25 cellular contexts compared by ENCODE assay signal in genomic region chr12:76714415-76714814, GRCh38. TPM values are rescaled to one million over a fixed set of nuclear protein-coding genes. Genes with fewer than 3 reads are reported as not detected.
DNase-seq lines count a peak whose midpoint lies in the region; ATAC-seq, FAIRE-seq and TF ChIP-seq lines count a peak whose summit lies in the region.
"Had no signal": no experiment of that assay in that cellular context is flagged by ENCODE, and none has a peak within 500 bp of the region (broad histone marks: within the 10 kb centered on the region; RNA-seq: fewer than 3 reads in every experiment).

No MANE protein-coding gene starts in this region.

- ATAC-seq in HepG2 (no peak), right lobe of liver (no peak), K562 (no peak)
- ATAC-seq: A549; CD8-positive, alpha-beta T cell; GM12878 had no signal

- TF ChIP-seq POLR2A in HepG2 (IDR thresholded peaks at IDR 0.05; ENCODE audit: insufficient read depth in 1 of 2, low read depth in 2 of 2, low read length in 2 of 2) (no peak), right lobe of liver (IDR thresholded peaks at IDR 0.05) (no peak), K562 (conservative IDR thresholded peaks at IDR 0.05) (no peak)

- in situ Hi-C loops in HepG2 (cut with HindIII; ENCODE audit: extremely low pct_ligation_motif_present, low pct_unique_long_range_greater_than_20kb): no loop called here
- in situ Hi-C loops in K562 (cut with MboI): no loop called here

- H3K9me3 ChIP-seq in HepG2 (ENCODE audit: low read length) (no peaks in the 10 kb centered on the region), right lobe of liver (no peaks in the 10 kb centered on the region), HEK293 (ENCODE audit: control insufficient read depth, insufficient read depth, low read depth, low read length) (no peaks in the 10 kb centered on the region), K562 (replicated peaks; ENCODE audit: control insufficient read depth, insufficient read depth, low read depth, low read length) (no peaks in the 10 kb centered on the region)
- H3K9me3 ChIP-seq: A549; BLaER1 treated with 17β-estradiol and CSF1 and Interleukin-3, amounts not matched to agents 10 nM and 100 nM had no signal

- intact Hi-C loops in HepG2 (cut with micrococcal nuclease; ENCODE audit: unreplicated experiment): no loop called here
- intact Hi-C loops in right lobe of liver (cut with DNase I): no loop called here
- intact Hi-C loops in K562 (cut with micrococcal nuclease): no loop called here

- no peak overlapping the region for H3K4me3 ChIP-seq in HepG2 (replicated peaks in 1 of 3; ENCODE audit: insufficient read depth in 1 of 3, low read depth in 2 of 3, low read length in 3 of 3)
- H3K4me3 ChIP-seq in right lobe of liver: no peak overlapping the region
- no peak overlapping the region for H3K4me3 ChIP-seq in HEK293 (ENCODE audit: low read depth, low read length)
- no peak overlapping the region for H3K4me3 ChIP-seq in K562
- H3K4me3 ChIP-seq: A549; BLaER1 treated with 17β-estradiol and CSF1 and Interleukin-3, amounts not matched to agents 10 nM and 100 nM; GM12878 had no signal

- TF ChIP-seq CTCF in HepG2 (CRISPR knock-in tag; IDR thresholded peaks at IDR 0.05) (no peak), right lobe of liver (IDR thresholded peaks at IDR 0.05) (no peak), HEK293 (tag by site-specific recombination; IDR thresholded peaks at IDR 0.05) (no peak), K562 (IDR thresholded peaks at IDR 0.05 in 2 of 3, conservative IDR thresholded peaks at IDR 0.05 in 1 of 3; ENCODE audit: insufficient read depth in 2 of 3, low read depth in 1 of 3, low read length in 3 of 3) (no peak)

- H3K9ac ChIP-seq in HepG2 (ENCODE audit: insufficient read depth, low read depth, low read length): no peak overlapping the region
- no peak overlapping the region for H3K9ac ChIP-seq in K562 (ENCODE audit: insufficient read depth in 1 of 2, low read depth in 2 of 2, low read length in 2 of 2)
- H3K9ac ChIP-seq: BLaER1 treated with 17β-estradiol and CSF1 and Interleukin-3, amounts not matched to agents 10 nM and 100 nM had no signal

- DNase-seq in HepG2 (ENCODE audit: low spot score) (no peak), right lobe of liver (no peak), K562 (ENCODE audit: extremely low read depth in 1 of 4, low spot score in 3 of 4) (no peak), COLO668 (lab: John Stamatoyannopoulos, UW; ENCODE audit: unreplicated experiment) (no peak)
- no peak for DNase-seq in activated T-cell treated with anti-CD3 and anti-CD28 coated beads, Interleukin-2, amount 50 U/mL, for 24 hours
- DNase-seq: AML-193; CD4-positive, alpha-beta T cell; CD8-positive, alpha-beta T cell; COR-L47; DMS 273 treated with DMSO at 0.1 percent for 48 hours; DMS153; DMS53; DMS79; DND-41; EL; GDM1 had no signal

- no peaks in the 10 kb centered on the region for H3K79me2 ChIP-seq in HepG2 (ENCODE audit: insufficient read depth, low read length)
- H3K79me2 ChIP-seq in K562 (ENCODE audit: control insufficient read depth, insufficient read depth, low read length): no peaks in the 10 kb centered on the region

- H3K27me3 ChIP-seq in HepG2 (ENCODE audit: control insufficient read depth in 1 of 2, insufficient read depth in 2 of 2, low read length in 2 of 2) (no peaks in the 10 kb centered on the region), right lobe of liver (no peaks in the 10 kb centered on the region), K562 (ENCODE audit: control insufficient read depth in 2 of 2, insufficient read depth in 2 of 2, low read length in 2 of 2) (peaks cover 0 to 8% of the 10 kb centered on the region in 2 experiments; a peak in 1 of 5 replicates)
- H3K27me3 ChIP-seq: BLaER1 treated with 17β-estradiol and CSF1 and Interleukin-3, amounts not matched to agents 10 nM and 100 nM had no signal

- CTCF ChIA-PET in HepG2 (lab: Yijun Ruan, JAX; ENCODE audit: low intra/inter-chr PET ratio, low total read pairs) (no interaction called here), HEK293 (lab: Yijun Ruan, JAX) (interaction anchor here (0.6 kb wide), 1 partner anchor 26 kb away, joined by 3 read pairs; no protein-coding TSS in a partner anchor), K562 (lab: Yijun Ruan, JAX; ENCODE audit: low intra/inter-chr PET ratio) (no interaction called here)

- FAIRE-seq in HepG2 (lab: Jason Lieb, UNC) (no peak), K562 (lab: Jason Lieb, UNC) (peak; percentile 42)
- FAIRE-seq: A549, GM12878, GM12892, GM18507 had no signal

- H3K27ac ChIP-seq in HepG2 (ENCODE audit: extremely low read length, insufficient read depth, low read length) (no peak overlapping the region), right lobe of liver (no peak overlapping the region), HEK293 (ENCODE audit: extremely low read depth, low read depth, low read length) (no peak overlapping the region), K562 (ENCODE audit: extremely low read depth, low read depth, low read length) (no peak overlapping the region)
- H3K27ac ChIP-seq: 22Rv1; A549; BLaER1 treated with 17β-estradiol and CSF1 and Interleukin-3, amounts not matched to agents 10 nM and 100 nM; C4-2B had no signal

- POLR2A ChIA-PET in HepG2 (lab: Yijun Ruan, JAX): no interaction called here
- POLR2A ChIA-PET in HEK293 (lab: Yijun Ruan, JAX): interaction anchor here (0.8 kb wide), 1 partner anchor 49 kb away, joined by 3 read pairs; the partner anchor contains the start of gene ZDHHC17
- POLR2A ChIA-PET in K562 (lab: Yijun Ruan, JAX): no interaction called here

- H3K27me3 Mint-ChIP-seq in activated T-cell treated with anti-CD3 and anti-CD28 coated beads, Interleukin-2, amount 50 U/mL, for 24 hours: no peaks in the 10 kb centered on the region
- H3K27me3 Mint-ChIP-seq: CD4-positive, alpha-beta T cell had no signal

- H3K4me1 Mint-ChIP-seq in activated T-cell treated with anti-CD3 and anti-CD28 coated beads, Interleukin-2, amount 50 U/mL, for 24 hours (ENCODE audit: low read depth): no peaks in the 10 kb centered on the region
- H3K4me1 Mint-ChIP-seq: B cell had no signal

- H4K20me1 ChIP-seq in HepG2 (ENCODE audit: insufficient read depth, low read length) (no peaks in the 10 kb centered on the region), K562 (replicated peaks; ENCODE audit: control insufficient read depth, insufficient read depth, low read length) (no peaks in the 10 kb centered on the region)
- H4K20me1 ChIP-seq: BLaER1 treated with 17β-estradiol and CSF1 and Interleukin-3, amounts not matched to agents 10 nM and 100 nM had no signal

- H3K4me2 ChIP-seq in HepG2 (ENCODE audit: low read depth, low read length) (no peak overlapping the region), K562 (ENCODE audit: insufficient read depth, low read length) (no peak overlapping the region)
- H3K4me2 ChIP-seq: A549 had no signal

- H3K36me3 Mint-ChIP-seq in activated T-cell treated with anti-CD3 and anti-CD28 coated beads, Interleukin-2, amount 50 U/mL, for 24 hours (ENCODE audit: low read depth): no peaks in the 10 kb centered on the region
- H3K36me3 Mint-ChIP-seq: CD8-positive, alpha-beta T cell had no signal

- no peaks in the 10 kb centered on the region for H3K9me3 Mint-ChIP-seq in activated T-cell treated with anti-CD3 and anti-CD28 coated beads, Interleukin-2, amount 50 U/mL, for 24 hours
- H3K9me3 Mint-ChIP-seq: CD4-positive, alpha-beta T cell; CD8-positive, alpha-beta T cell had no signal

- no TSS peak for BruUV-seq in HepG2 (replicated peaks; lab: Mats Ljungman, UMichigan)
- no TSS peak for BruUV-seq in K562 (replicated peaks; lab: Mats Ljungman, UMichigan)

- H3K4me1 ChIP-seq in HepG2 (ENCODE audit: insufficient read depth, low read length): no peaks in the 10 kb centered on the region
- no peaks in the 10 kb centered on the region for H3K4me1 ChIP-seq in right lobe of liver
- H3K4me1 ChIP-seq in HEK293 (ENCODE audit: control insufficient read depth, insufficient read depth, low read length): no peaks in the 10 kb centered on the region
- no peaks in the 10 kb centered on the region for H3K4me1 ChIP-seq in K562 (replicated peaks in 1 of 2; ENCODE audit: control insufficient read depth in 2 of 2, insufficient read depth in 2 of 2, low read length in 2 of 2)

- H3K4me3 Mint-ChIP-seq in activated T-cell treated with anti-CD3 and anti-CD28 coated beads, Interleukin-2, amount 50 U/mL, for 24 hours: no peak overlapping the region
- H3K4me3 Mint-ChIP-seq: B cell; CD4-positive, alpha-beta T cell; CD8-positive, alpha-beta T cell had no signal

- H2AFZ ChIP-seq in HepG2 (ENCODE audit: low read length) (no peak overlapping the region), K562 (ENCODE audit: low read depth, low read length) (no peak overlapping the region)

- WGBS in HepG2 (ENCODE audit: low lambda C conversion rate): 0% methylated on average over 1 of the region's 1 CpG
- 92% methylated on average over 1 of the region's 1 CpG for WGBS in right lobe of liver (ENCODE audit: insufficient coverage, low coverage, low lambda C conversion rate, missing lambda C conversion rate)
- WGBS in K562 (ENCODE audit: insufficient coverage, low coverage, missing lambda C conversion rate): 6% methylated on average over 1 of the region's 1 CpG

- no peak for TF ChIP-seq EP300 in HepG2 (IDR thresholded peaks at IDR 0.05; ENCODE audit: low read depth in 2 of 2, low read length in 2 of 2)
- no peak for TF ChIP-seq EP300 in HepG2 (CRISPR knock-in tag; IDR thresholded peaks at IDR 0.05; ENCODE audit: borderline replicate concordance)
- TF ChIP-seq EP300 in K562 (IDR thresholded peaks at IDR 0.05; ENCODE audit: low read length): no peak

- H3K36me3 ChIP-seq in HepG2 (replicated peaks in 1 of 2; ENCODE audit: control insufficient read depth in 1 of 2, insufficient read depth in 2 of 2, low read length in 2 of 2): no peaks in the 10 kb centered on the region
- no peaks in the 10 kb centered on the region for H3K36me3 ChIP-seq in right lobe of liver
- no peaks in the 10 kb centered on the region for H3K36me3 ChIP-seq in HEK293 (ENCODE audit: control insufficient read depth in 2 of 2, insufficient read depth in 1 of 2, low read length in 2 of 2)
- H3K36me3 ChIP-seq in K562 (ENCODE audit: control insufficient read depth, insufficient read depth, low read length): no peaks in the 10 kb centered on the region
- H3K36me3 ChIP-seq: BLaER1 treated with 17β-estradiol and CSF1 and Interleukin-3, amounts not matched to agents 10 nM and 100 nM had no signal

- no peaks in the 10 kb centered on the region for H3K9me1 ChIP-seq in K562 (ENCODE audit: control insufficient read depth, insufficient read depth, low read length)

- no peak for TF ChIP-seq RAD21 in HepG2 (CRISPR knock-in tag; IDR thresholded peaks at IDR 0.05)
- TF ChIP-seq RAD21 in K562 (CRISPR knock-in tag; conservative IDR thresholded peaks at IDR 0.05 in 1 of 2, IDR thresholded peaks at IDR 0.05 in 1 of 2): no peak

- H3K27ac Mint-ChIP-seq in activated T-cell treated with anti-CD3 and anti-CD28 coated beads, Interleukin-2, amount 50 U/mL, for 24 hours: no peak overlapping the region
- H3K27ac Mint-ChIP-seq: B cell; CD4-positive, alpha-beta T cell; CD8-positive, alpha-beta T cell had no signal

RNA-seq across cellular contexts. Expression of gene ZDHHC17, which starts 49.5 kb away (rescaled TPM):
- total RNA-seq in HepG2 (2016; rRNA removed; fragmentation: Illumina TruSeq; extraction: Trizol) (21.2 and 36.7 TPM in 2 replicates), right lobe of liver (10 to 100 TPM in 3 of 6 experiments, 1 to 10 TPM in 3; 7.7 to 12.2 (median 9.5) TPM), K562 (2014; rRNA removed) (20.7 and 36.6 TPM in 2 replicates), K562 (2014; rRNA removed; fragmentation: Illumina TruSeq; extraction: Trizol) (40.0 and 45.5 TPM in 2 replicates), K562 (2015; rRNA removed; fragmentation: Illumina TruSeq; extraction: Trizol) (36.5 and 40.2 TPM in 2 replicates), K562 (2021) (23.8 and 27.5 TPM in 2 replicates)
- 21.0 and 21.2 TPM in 2 replicates for total RNA-seq in HepG2 (2016; cell fraction: cytosol; rRNA removed; fragmentation: Illumina TruSeq; extraction: Trizol; ENCODE audit: low read depth)
- 17.9 and 34.3 TPM in 2 replicates for total RNA-seq in HepG2 (2016; cell fraction: insoluble cytoplasmic fraction; rRNA removed; fragmentation: Illumina TruSeq; extraction: Trizol)
- total RNA-seq in HepG2 (2016; cell fraction: membrane; rRNA removed; fragmentation: Illumina TruSeq; extraction: Trizol): 12.6 and 14.8 TPM in 2 replicates
- 83.1 and 91.1 TPM in 2 replicates for total RNA-seq in HepG2 (2016; cell fraction: nucleus; rRNA removed; fragmentation: Illumina TruSeq; extraction: Trizol)
- polyA plus RNA-seq in HepG2 (2011; rRNA removed) (31.7 and 38.5 TPM in 2 replicates), K562 (2011; rRNA removed) (52.8 and 66.0 TPM in 2 replicates), K562 (2014; fragmentation: Illumina TruSeq; extraction: Trizol) (20.2 and 25.1 TPM in 2 replicates), K562 (2014; fragmentation: Nextera tagmentation; extraction: Ambion mirVana) (10 to 100 TPM in 1 of 2 experiments, 1 to 10 TPM in 1; 6.7 to 12.4 TPM), K562 (2014; rRNA removed) (26.2 and 31.9 TPM in 2 replicates)
- 8.7 and 15.5 TPM in 2 replicates for polyA plus RNA-seq in HepG2 (2011; cell fraction: cytosol; rRNA removed)
- 81.4 and 85.4 TPM in 2 replicates for polyA plus RNA-seq in HepG2 (2011; cell fraction: nucleus; rRNA removed)
- polyA plus RNA-seq in HepG2 (2012): 20.3 and 21.4 TPM in 2 replicates
- polyA plus RNA-seq in HepG2 (2016; cell fraction: cytosol; fragmentation: Illumina TruSeq; extraction: Trizol; ENCODE audit: low read depth): 0.74 and 0.85 TPM in 2 replicates
- 7.2 and 7.3 TPM in 2 replicates for polyA plus RNA-seq in HepG2 (2016; cell fraction: insoluble cytoplasmic fraction; fragmentation: Illumina TruSeq; extraction: Trizol; ENCODE audit: low read depth)
- polyA plus RNA-seq in HepG2 (2016; cell fraction: membrane; fragmentation: Illumina TruSeq; extraction: Trizol; ENCODE audit: low read depth): 1.7 and 2.4 TPM in 2 replicates
- polyA plus RNA-seq in HepG2 (2016; cell fraction: nucleus; fragmentation: Illumina TruSeq; extraction: Trizol; ENCODE audit: insufficient read depth, low read depth): 83.0 and 85.1 TPM in 2 replicates
- polyA minus RNA-seq in HepG2 (2011; rRNA and poly(A)+ RNA removed; ENCODE audit: low replicate concordance): 47.7 and 61.9 TPM in 2 replicates
- 35.4 and 39.4 TPM in 2 replicates for polyA minus RNA-seq in HepG2 (2011; cell fraction: cytosol; rRNA and poly(A)+ RNA removed)
- polyA minus RNA-seq in HepG2 (2011; cell fraction: nucleus; rRNA and poly(A)+ RNA removed): 201 and 214 TPM in 2 replicates
- total RNA-seq in K562 (2011; cell fraction: chromatin; rRNA removed; ENCODE audit: low replicate concordance): 214 and 221 TPM in 2 replicates
- 85.4 and 123 TPM in 2 replicates for total RNA-seq in K562 (2011; cell fraction: nucleolus; rRNA removed)
- total RNA-seq in K562 (2011; cell fraction: nucleoplasm; rRNA removed): 120 and 131 TPM in 2 replicates
- polyA plus RNA-seq in K562 (2011; cell fraction: cytosol; rRNA removed): 12.7 and 24.5 TPM in 2 replicates
- polyA plus RNA-seq in K562 (2011; cell fraction: nucleus; rRNA removed): 148 and 154 TPM in 2 replicates
- 14.1 and 18.5 TPM in 2 replicates for polyA plus RNA-seq in K562 (2012)
- 239 and 255 TPM in 2 replicates for polyA minus RNA-seq in K562 (2011; rRNA and poly(A)+ RNA removed)
- polyA minus RNA-seq in K562 (2011; cell fraction: cytosol; rRNA and poly(A)+ RNA removed): 33.1 and 42.5 TPM in 2 replicates
- polyA minus RNA-seq in K562 (2011; cell fraction: nucleus; rRNA and poly(A)+ RNA removed): 127 and 168 TPM in 2 replicates
